ENCODE assay signal across 1 cellular context in genomic region chr15:88686166-88686565, GRCh38.
TF ChIP-seq lines count a peak whose summit lies in the region.

No MANE protein-coding gene starts in this region.

TF ChIP-seq in IMR-90, 13 proteins besides CTCF, POLR2A, EP300 and RAD21 (continued from another document):
- TF ChIP-seq ELK1 (IDR thresholded peaks at IDR 0.05; ENCODE audit: borderline replicate concordance, low read depth, low read length) (no peak), NFE2L2 (IDR thresholded peaks at IDR 0.05; ENCODE audit: low read depth, low read length) (no peak), CHD1 (IDR thresholded peaks at IDR 0.05; ENCODE audit: low read depth, low read length) (no peak), MXI1 (IDR thresholded peaks at IDR 0.05; ENCODE audit: borderline replicate concordance, low read depth, low read length) (no peak), CEBPB (IDR thresholded peaks at IDR 0.05; ENCODE audit: low read depth, low read length) (no peak), MAFK (IDR thresholded peaks at IDR 0.05; ENCODE audit: low read depth, low read length) (no peak), BHLHE40 (IDR thresholded peaks at IDR 0.05; ENCODE audit: low read depth, low read length) (no peak)
TF ChIP-seq in IMR-90: peak in this region for 0.
